Comparison of ENCODE assay signal across 8 cellular contexts in genomic region chr15:55196011-55196410, GRCh38. TPM values are rescaled to one million over a fixed set of nuclear protein-coding genes. Genes with fewer than 3 reads are reported as not detected.
A peak's percentile ranks its signal among the peaks of the same experiment; 100 is the strongest.
DNase-seq lines count a peak whose midpoint lies in the region; FAIRE-seq and TF ChIP-seq lines count a peak whose summit lies in the region.

No MANE protein-coding gene starts in this region.

- peak; percentile 3 for DNase-seq in ACHN
- no peak for DNase-seq in Jurkat, Clone E6-1 (ENCODE audit: low read depth, low spot score)
- no peak for DNase-seq in bronchial epithelial cell (ENCODE audit: low read depth)
- no peak for DNase-seq in COLO668 (lab: John Stamatoyannopoulos, UW; ENCODE audit: unreplicated experiment)
- no peak for DNase-seq in NCI-H1092 (lab: John Stamatoyannopoulos, UW)
- no peak for DNase-seq in activated effector memory CD4-positive, alpha-beta T cell treated with anti-CD3 and anti-CD28 coated beads, Interleukin-2, amount 50 U/mL, for 16 hours
- no peak for DNase-seq in NCI-H1048 (lab: John Stamatoyannopoulos, UW)

- peaks cover 12% of the 10 kb centered on the region for H3K4me1 ChIP-seq in mesodermal cell (ENCODE audit: control insufficient read depth, insufficient read depth, low read length, poor library complexity, severe bottlenecking)

- no peaks in the 10 kb centered on the region for H3K9me3 ChIP-seq in mesodermal cell (ENCODE audit: control insufficient read depth, low read length)

- H3K27me3 ChIP-seq in bronchial epithelial cell (ENCODE audit: control insufficient read depth, insufficient read depth, low read length), result no peaks in the 10 kb centered on the region

- in situ Hi-C loops in ACHN (cut with HindIII; ENCODE audit: low pct_ligation_motif_present, low pct_unique_long_range_greater_than_20kb, low sequenced_read_pairs), result no loop called here

- H3K4me3 ChIP-seq in Jurkat, Clone E6-1 (ENCODE audit: low read length), result peak overlapping the region; percentile 79
- H3K4me3 ChIP-seq in bronchial epithelial cell (ENCODE audit: low read depth, low read length), result peak overlapping the region; percentile 85
- H3K4me3 ChIP-seq in mesodermal cell (ENCODE audit: extremely low read depth, insufficient read depth, low read length, poor library complexity, severe bottlenecking), result peak overlapping the region; percentile 85

- no peak for FAIRE-seq in bronchial epithelial cell (lab: Jason Lieb, UNC)

- WGBS in mesodermal cell (ENCODE audit: insufficient coverage in 2 of 2), 2 experiments, result 0 to 1% methylated on average over 7 to 8 of the region's 9 CpGs

- TF ChIP-seq CTCF in bronchial epithelial cell (IDR thresholded peaks at IDR 0.05; ENCODE audit: insufficient read depth, low read length, severe bottlenecking), result no peak

- peaks cover 5% of the 10 kb centered on the region for H3K36me3 ChIP-seq in bronchial epithelial cell (ENCODE audit: control insufficient read depth, insufficient read depth, low read length)
- H3K36me3 ChIP-seq in mesodermal cell (ENCODE audit: control insufficient read depth, insufficient read depth, low read length), result peaks cover 30% of the 10 kb centered on the region

- H3K27ac ChIP-seq in mesodermal cell (ENCODE audit: low read depth, low read length, severe bottlenecking), result peak overlapping the region; percentile 97

RNA-seq across cellular contexts. Expression of gene RSL24D1, which starts 0.7 kb away (rescaled TPM):
- polyA plus RNA-seq in Jurkat, Clone E6-1 (2012; ENCODE audit: insufficient read depth, insufficient read length), result 195 TPM
- 155 and 174 TPM in 2 replicates for total RNA-seq in bronchial epithelial cell
- polyA plus RNA-seq in mesodermal cell (2013, experiment 1 of 2), result 104 TPM
- polyA plus RNA-seq in mesodermal cell (2013, experiment 2 of 2), result 127 TPM
